ENCODE assay signal across 8 cellular contexts in the genomic region with DNA sequence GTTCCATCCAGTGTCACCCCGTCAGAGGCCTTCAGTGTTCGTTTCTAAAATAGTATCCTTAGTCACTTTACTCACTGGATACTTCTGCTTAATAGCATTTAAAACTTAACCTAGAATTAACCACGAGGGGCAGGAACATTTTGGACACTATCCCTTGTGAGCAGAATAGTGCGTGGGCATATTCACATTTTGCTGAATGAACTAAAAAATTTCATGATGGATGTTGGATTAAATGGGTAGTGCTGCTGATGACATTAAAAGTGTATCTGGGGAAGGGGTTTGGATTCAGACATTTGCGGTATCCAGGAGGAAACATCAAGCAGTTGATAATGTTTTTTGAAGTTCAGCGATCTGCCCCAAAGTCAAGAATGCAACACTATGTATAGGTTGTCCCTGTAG. TPM values are rescaled to one million over a fixed set of nuclear protein-coding genes. Genes with fewer than 3 reads are reported as not detected.
DNase-seq lines count a peak whose midpoint lies in the region; ATAC-seq, FAIRE-seq and TF ChIP-seq lines count a peak whose summit lies in the region.

No MANE protein-coding gene starts in this region.

- peak overlapping the region; percentile 89 to 98 for H3K27ac ChIP-seq in SK-N-SH (ENCODE audit: low read depth in 2 of 2, low read length in 1 of 2)

- no peak for TF ChIP-seq RAD21 in SK-N-SH (IDR thresholded peaks at IDR 0.05; ENCODE audit: low read length)

- H3K79me2 ChIP-seq in SK-N-SH (ENCODE audit: insufficient read depth): peaks cover 36% of the 10 kb centered on the region

- H3K9ac ChIP-seq in SK-N-SH (peak overlapping the region; percentile 88), skeletal muscle satellite cell (ENCODE audit: low read depth, low read length) (peak overlapping the region; percentile 86)

- peaks cover 50% of the 10 kb centered on the region for H3F3A ChIP-seq in SK-N-SH (replicated peaks; ENCODE audit: insufficient read depth)

- TF ChIP-seq CTCF in SK-N-SH (IDR thresholded peaks at IDR 0.05): no peak
- TF ChIP-seq CTCF in fibroblast of the aortic adventitia (IDR thresholded peaks at IDR 0.05; ENCODE audit: insufficient read depth, low read length): no peak

- H3K4me1 ChIP-seq in SK-N-SH (ENCODE audit: control insufficient read depth in 1 of 2, insufficient read depth in 2 of 2, low read depth in 1 of 2, low read length in 1 of 2) (peaks cover 13 to 19% of the 10 kb centered on the region in 2 experiments; a peak in 3 of 4 replicates), skeletal muscle satellite cell (ENCODE audit: control insufficient read depth, insufficient read depth, low read length) (peaks cover 23% of the 10 kb centered on the region)

- H3K9me2 ChIP-seq in SK-N-SH: no peaks in the 10 kb centered on the region

- H3K4me2 ChIP-seq in SK-N-SH (peak overlapping the region; percentile 94), skeletal muscle satellite cell (ENCODE audit: low read length) (peak overlapping the region; percentile 85)

- POLR2A ChIA-PET in SK-N-SH (lab: Yijun Ruan, JAX): interaction anchor here (0.9 to 1.7 kb wide), 5 partner anchors 13 to 70 kb away, joined by 3 to 16 read pairs (median 4); a partner anchor contains a TSS

- peak; percentile 42 for FAIRE-seq in GM19239 (lab: Jason Lieb, UNC)

- H3K27me3 ChIP-seq in SK-N-SH (ENCODE audit: insufficient read depth): no peaks in the 10 kb centered on the region
- no peaks in the 10 kb centered on the region for H3K27me3 ChIP-seq in skeletal muscle satellite cell (ENCODE audit: control insufficient read depth, insufficient read depth, low read length)

- no peak for DNase-seq in GM19239 (ENCODE audit: insufficient read length, low spot score)
- no peak for DNase-seq in SK-N-SH
- DNase-seq in fibroblast of the aortic adventitia (ENCODE audit: low read depth): no peak
- no peak for DNase-seq in SIG-M5 (lab: John Stamatoyannopoulos, UW)
- DNase-seq in LoVo (ENCODE audit: low spot score): no peak
- no peak for DNase-seq in HuH-7.5 (ENCODE audit: low spot score)

- WGBS in SK-N-SH (ENCODE audit: low lambda C conversion rate): 18% methylated on average over 6 of the region's 6 CpGs

- TF ChIP-seq EP300 in SK-N-SH (IDR thresholded peaks at IDR 0.05; ENCODE audit: borderline replicate concordance in 1 of 2, low read depth in 1 of 2, low read length in 1 of 2): no peak

- H2AFZ ChIP-seq in SK-N-SH (ENCODE audit: low read depth): peak overlapping the region; percentile 76

- H3K36me3 ChIP-seq in SK-N-SH (replicated peaks in 1 of 2; ENCODE audit: control insufficient read depth in 1 of 2, insufficient read depth in 2 of 2, low read length in 1 of 2) (peaks cover 49 to 53% of the 10 kb centered on the region in 2 experiments), skeletal muscle satellite cell (ENCODE audit: insufficient read depth, low read length) (peaks cover 50% of the 10 kb centered on the region)

- H3K9me3 ChIP-seq in SK-N-SH (no peaks in the 10 kb centered on the region), skeletal muscle satellite cell (replicated peaks; ENCODE audit: low read length) (no peaks in the 10 kb centered on the region)

- H4K20me1 ChIP-seq in SK-N-SH (ENCODE audit: insufficient read depth): no peaks in the 10 kb centered on the region

- peak overlapping the region; percentile 89 to 97 for H3K4me3 ChIP-seq in SK-N-SH (ENCODE audit: low read depth in 2 of 2, low read length in 1 of 2)
- peak overlapping the region; percentile 96 for H3K4me3 ChIP-seq in fibroblast of the aortic adventitia (ENCODE audit: low read depth, low read length)
- peak overlapping the region; percentile 85 for H3K4me3 ChIP-seq in skeletal muscle satellite cell (ENCODE audit: low read length)

- CTCF ChIA-PET in SK-N-SH (lab: Yijun Ruan, JAX): interaction anchor here (0.7 to 1.6 kb wide), 6 partner anchors 9 to 108 kb away, joined by 3 to 13 read pairs (median 3); no protein-coding TSS in a partner anchor

- no peak for ATAC-seq in GM21381 (IDR thresholded peaks at IDR 0.05; ENCODE audit: unreplicated experiment)

TF ChIP-seq in SK-N-SH, 30 proteins besides CTCF, POLR2A, EP300 and RAD21:
- TF ChIP-seq JUND (IDR thresholded peaks at IDR 0.05) (no peak), YY1 (IDR thresholded peaks at IDR 0.05; ENCODE audit: low read depth) (0 out of 2 replicates have a peak, but pooled peaks have one; percentile 8)
- TF ChIP-seq, protein P1, sequence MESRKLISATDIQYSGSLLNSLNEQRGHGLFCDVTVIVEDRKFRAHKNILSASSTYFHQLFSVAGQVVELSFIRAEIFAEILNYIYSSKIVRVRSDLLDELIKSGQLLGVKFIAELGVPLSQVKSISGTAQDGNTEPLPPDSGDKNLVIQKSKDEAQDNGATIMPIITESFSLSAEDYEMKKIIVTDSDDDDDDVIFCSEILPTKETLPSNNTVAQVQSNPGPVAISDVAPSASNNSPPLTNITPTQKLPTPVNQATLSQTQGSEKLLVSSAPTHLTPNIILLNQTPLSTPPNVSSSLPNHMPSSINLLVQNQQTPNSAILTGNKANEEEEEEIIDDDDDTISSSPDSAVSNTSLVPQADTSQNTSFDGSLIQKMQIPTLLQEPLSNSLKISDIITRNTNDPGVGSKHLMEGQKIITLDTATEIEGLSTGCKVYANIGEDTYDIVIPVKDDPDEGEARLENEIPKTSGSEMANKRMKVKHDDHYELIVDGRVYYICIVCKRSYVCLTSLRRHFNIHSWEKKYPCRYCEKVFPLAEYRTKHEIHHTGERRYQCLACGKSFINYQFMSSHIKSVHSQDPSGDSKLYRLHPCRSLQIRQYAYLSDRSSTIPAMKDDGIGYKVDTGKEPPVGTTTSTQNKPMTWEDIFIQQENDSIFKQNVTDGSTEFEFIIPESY (IDR thresholded peaks at IDR 0.05; ENCODE audit: borderline replicate concordance, low read depth): no peak
TF ChIP-seq in SK-N-SH: peak in this region for 1.

RNA-seq across cellular contexts. Expression of a gene that starts 0.8 kb away (rescaled TPM):
- 31.0 and 38.4 TPM in 2 replicates for polyA plus RNA-seq in SK-N-SH (2012; rRNA removed)
- polyA plus RNA-seq in SK-N-SH (2012; cell fraction: cytosol; rRNA removed): 20.5 and 21.8 TPM in 2 replicates
- 66.1 and 70.6 TPM in 2 replicates for polyA plus RNA-seq in SK-N-SH (2012; cell fraction: nucleus; rRNA removed)
- total RNA-seq in fibroblast of the aortic adventitia (ENCODE audit: low replicate concordance): 27.3 and 29.3 TPM in 2 replicates
- total RNA-seq in skeletal muscle satellite cell (2012; rRNA removed): 47.4 and 50.5 TPM in 2 replicates

RNA-seq across cellular contexts. Expression of a gene that starts 53.1 kb away (rescaled TPM):
- polyA plus RNA-seq in SK-N-SH (2012; rRNA removed): 67.1 and 93.4 TPM in 2 replicates
- polyA plus RNA-seq in SK-N-SH (2012; cell fraction: cytosol; rRNA removed): 90.0 and 90.5 TPM in 2 replicates
- 54.2 and 85.1 TPM in 2 replicates for polyA plus RNA-seq in SK-N-SH (2012; cell fraction: nucleus; rRNA removed)
- 188 and 295 TPM in 2 replicates for total RNA-seq in fibroblast of the aortic adventitia (ENCODE audit: low replicate concordance)
- 201 and 213 TPM in 2 replicates for total RNA-seq in skeletal muscle satellite cell (2012; rRNA removed)
